In the genomic region with DNA sequence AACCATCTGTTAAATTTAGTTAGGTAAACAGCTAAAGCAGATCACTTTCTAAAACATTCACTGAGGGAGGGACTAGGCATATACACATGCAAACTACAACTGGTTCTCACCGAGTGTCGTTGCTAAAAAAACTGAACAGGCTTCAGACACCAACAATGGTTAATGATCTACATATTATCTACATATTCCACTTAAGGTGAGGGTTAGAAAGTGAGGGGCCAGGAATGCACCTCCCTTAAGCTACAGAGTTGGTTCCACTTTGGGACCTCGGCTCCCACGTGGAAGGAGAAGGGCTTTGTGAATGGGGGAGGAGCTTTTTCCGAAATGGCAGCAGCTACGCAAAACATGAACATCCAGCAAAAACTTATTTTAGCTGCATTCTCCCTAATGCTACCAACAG, we compare ENCODE assay signal across 11 cellular contexts. TPM values are rescaled to one million over a fixed set of nuclear protein-coding genes. Genes with fewer than 3 reads are reported as not detected.
DNase-seq lines count a peak whose midpoint lies in the region; ATAC-seq and TF ChIP-seq lines count a peak whose summit lies in the region.
"Had no signal": no experiment of that assay in that cellular context is flagged by ENCODE, and none has a peak within 500 bp of the region (broad histone marks: within the 10 kb centered on the region; RNA-seq: fewer than 3 reads in every experiment).

No MANE protein-coding gene starts in this region.

- H3K4me1 ChIP-seq in Peyer's patch (peaks cover 1 to 79% (median 11%) of the 10 kb centered on the region in 4 donors), osteoblast (ENCODE audit: insufficient read depth, low read length) (peaks cover 49% of the 10 kb centered on the region)

- H3K27me3 ChIP-seq in Peyer's patch, result no peaks in the 10 kb centered on the region
- H3K27me3 ChIP-seq in osteoblast (ENCODE audit: insufficient read depth, low read length), result no peaks in the 10 kb centered on the region

- CTCF ChIA-PET in AG04449 (lab: Yijun Ruan, JAX), result interaction anchor here (1.1 to 3.5 kb wide), 5 partner anchors 20 to 162 kb away, joined by 3 to 19 read pairs (median 3); no protein-coding TSS in a partner anchor

- H3K4me3 ChIP-seq in AG04449 (ENCODE audit: low read depth, low read length) (peak overlapping the region; percentile 39), Peyer's patch (peak overlapping the region in 1 of 4 donors; percentile 23), fibroblast of villous mesenchyme (ENCODE audit: low read depth, low read length) (peak overlapping the region; percentile 19), osteoblast (ENCODE audit: insufficient read depth, low read length) (no peak overlapping the region)

- H3K36me3 ChIP-seq in Peyer's patch (no peaks in the 10 kb centered on the region), osteoblast (ENCODE audit: insufficient read depth, low read length) (peaks cover 4% of the 10 kb centered on the region)

- H3K27ac ChIP-seq in Peyer's patch (peak overlapping the region in 3 of 4 donors; percentile 84 to 99 (median 96)), osteoblast (ENCODE audit: low read depth, low read length) (peak overlapping the region; percentile 38)

- ATAC-seq in HG02623 (IDR thresholded peaks at IDR 0.05; ENCODE audit: unreplicated experiment), result no peak
- ATAC-seq: left colon had no signal

- H3K79me2 ChIP-seq in osteoblast (ENCODE audit: insufficient read depth, low read length), result peaks cover 94% of the 10 kb centered on the region

- no peak for TF ChIP-seq POLR2A in Peyer's patch (IDR thresholded peaks at IDR 0.05)

- H2AFZ ChIP-seq in osteoblast (ENCODE audit: low read length), result no peak overlapping the region

- TF ChIP-seq CTCF in AG04449 (IDR thresholded peaks at IDR 0.05; ENCODE audit: insufficient read depth, low read length, missing control alignments), result no peak
- no peak for TF ChIP-seq CTCF in Peyer's patch (IDR thresholded peaks at IDR 0.05)
- TF ChIP-seq CTCF in fibroblast of villous mesenchyme (IDR thresholded peaks at IDR 0.05; ENCODE audit: insufficient read depth, low read depth, low read length), result no peak
- no peak for TF ChIP-seq CTCF in osteoblast (IDR thresholded peaks at IDR 0.05; ENCODE audit: extremely low read depth, low read depth, low read length)

- POLR2A ChIA-PET in AG04449 (lab: Yijun Ruan, JAX), result no interaction called here

- peaks cover 26% of the 10 kb centered on the region for H4K20me1 ChIP-seq in osteoblast (ENCODE audit: insufficient read depth, low read length)

- H3K4me2 ChIP-seq in osteoblast (ENCODE audit: insufficient read depth, low read length), result peak overlapping the region; percentile 37

- H3K9me3 ChIP-seq in Peyer's patch (peaks cover 0 to 4% (median 0%) of the 10 kb centered on the region in 4 donors), osteoblast (ENCODE audit: low read depth, low read length) (no peaks in the 10 kb centered on the region)

- DNase-seq in AG04449 (ENCODE audit: low read depth, low spot score) (no peak), Peyer's patch (peak in 1 of 3 donors; percentile 21), fibroblast of villous mesenchyme (ENCODE audit: low read depth) (peak; percentile 44), osteoblast (ENCODE audit: insufficient read length, low spot score, missing footprints) (peak; percentile 75), inferior parietal cortex (ENCODE audit: extremely low spot score) (no peak), SIG-M5 (lab: John Stamatoyannopoulos, UW) (no peak), foreskin melanocyte (no peak)
- DNase-seq: activated CD4-positive, alpha-beta T cell treated with anti-CD3 and anti-CD28 coated beads for 4 hours; left colon; MM.1S had no signal

RNA-seq across cellular contexts. Expression of gene CTBP2, which starts 5.8 kb away (rescaled TPM):
- 10 to 100 TPM; 53.6 to 83.8 (median 64.7) TPM for total RNA-seq in Peyer's patch
- 74.3 and 84.7 TPM in 2 replicates for total RNA-seq in fibroblast of villous mesenchyme
- total RNA-seq in osteoblast, result 65.1 and 65.9 TPM in 2 replicates

Comparison
In these comparisons a context has a peak if more than half of its experiments do, and no peak if none do; other contexts are left out.
1. DNase-seq: peak in fibroblast of villous mesenchyme (single experiment) and osteoblast (single experiment); none in AG04449 (single experiment), inferior parietal cortex (single experiment), SIG-M5 (single experiment) and foreskin melanocyte (single experiment).